Comparison of ENCODE assay signal across 11 cellular contexts in genomic region chrX:3346436-3347329, GRCh38. TPM values are rescaled to one million over a fixed set of nuclear protein-coding genes. Genes with fewer than 3 reads are reported as not detected.
DNase-seq lines count a peak whose midpoint lies in the region; TF ChIP-seq lines count a peak whose summit lies in the region.
"Had no signal": no experiment of that assay in that cellular context is flagged by ENCODE, and none has a peak within 500 bp of the region (broad histone marks: within the 10 kb centered on the region; RNA-seq: fewer than 3 reads in every experiment).

TSS of gene MXRA5 (minus strand) at chrX:3346652. CDS start at chrX:3343833, 2,819 bp downstream.

- 11% methylated on average over 29 of the region's 77 CpGs for WGBS in SK-N-SH (ENCODE audit: low lambda C conversion rate)
- WGBS in ovary, 3 donors: 2 to 3% (median 2%) methylated on average over 63 to 77 of the region's 77 CpGs

- H3K4me1 ChIP-seq in SK-N-SH (ENCODE audit: control insufficient read depth in 1 of 2, insufficient read depth in 2 of 2, low read depth in 1 of 2, low read length in 1 of 2): no peaks in the 10 kb centered on the region
- H3K4me1 ChIP-seq in ovary (ENCODE audit: insufficient read depth): no peaks in the 10 kb centered on the region
- H3K4me1 ChIP-seq: parathyroid adenoma had no signal

- no peaks in the 10 kb centered on the region for H3K9me2 ChIP-seq in SK-N-SH

- POLR2A ChIA-PET in SK-N-SH (lab: Yijun Ruan, JAX) (no interaction called here), GM10248 (lab: Yijun Ruan, JAX) (no interaction called here)

- peak within 1 kb of the TSS; percentile 66 for H3K9ac ChIP-seq in SK-N-SH
- H3K9ac ChIP-seq: parathyroid adenoma had no signal

- H3F3A ChIP-seq in SK-N-SH (replicated peaks; ENCODE audit: insufficient read depth): no peaks in the 10 kb centered on the region

- DNase-seq in AG20443 (ENCODE audit: low spot score) (peak; percentile 32), SK-N-SH (peak; percentile 13), cardiac septum (ENCODE audit: low spot score) (no peak), ovary (peak in 3 of 5 donors; percentile 15 to 48 (median 15)), GM10248 (ENCODE audit: extremely low spot score) (no peak), NCI-H2107 (lab: John Stamatoyannopoulos, UW) (no peak), T-helper 9 cell (no peak), NCI-H446 (lab: John Stamatoyannopoulos, UW) (no peak)
- DNase-seq: activated naive CD8-positive, alpha-beta T cell treated with anti-CD3 and anti-CD28 coated beads, Interleukin-2, amount 10 ng/mL, durations not matched to agents 7 days and 5 days had no signal

- H4K20me1 ChIP-seq in SK-N-SH (ENCODE audit: insufficient read depth): no peaks in the 10 kb centered on the region

- intact Hi-C loops in cardiac septum (cut with DNase I) (no loop called here), ovary (cut with DNase I) (no loop called here)

- H2AFZ ChIP-seq in SK-N-SH (ENCODE audit: low read depth): no peak within 1 kb of the TSS
- H2AFZ ChIP-seq: parathyroid adenoma had no signal

- H3K79me2 ChIP-seq in SK-N-SH (ENCODE audit: insufficient read depth): peaks cover 6% of the 10 kb centered on the region; the same call in 1 of the 2 replicates
- H3K79me2 ChIP-seq: parathyroid adenoma had no signal

- no peaks in the 10 kb centered on the region for H3K27me3 ChIP-seq in SK-N-SH (ENCODE audit: insufficient read depth)
- no peaks in the 10 kb centered on the region for H3K27me3 ChIP-seq in ovary

- CTCF ChIA-PET in SK-N-SH (lab: Yijun Ruan, JAX) (no interaction called here), GM10248 (lab: Yijun Ruan, JAX) (no interaction called here)

- no peak for TF ChIP-seq POLR2A in ovary (IDR thresholded peaks at IDR 0.05)

- TF ChIP-seq EP300 in SK-N-SH (IDR thresholded peaks at IDR 0.05; ENCODE audit: borderline replicate concordance in 1 of 2, low read depth in 1 of 2, low read length in 1 of 2): no peak
- no peak for TF ChIP-seq EP300 in ovary (IDR thresholded peaks at IDR 0.05)

- H3K27ac ChIP-seq in SK-N-SH (ENCODE audit: low read depth in 2 of 2, low read length in 1 of 2) (peak within 1 kb of the TSS in 1 of 2 experiments; percentile 65; a peak in 2 of 4 replicates), ovary (no peak within 1 kb of the TSS)
- H3K27ac ChIP-seq: parathyroid adenoma had no signal

- TF ChIP-seq RAD21 in SK-N-SH (IDR thresholded peaks at IDR 0.05; ENCODE audit: low read length): no peak

- H3K36me3 ChIP-seq in SK-N-SH (replicated peaks in 1 of 2; ENCODE audit: control insufficient read depth in 1 of 2, insufficient read depth in 2 of 2, low read length in 1 of 2) (no peaks in the 10 kb centered on the region), ovary (no peaks in the 10 kb centered on the region)

- peak within 1 kb of the TSS; percentile 70 for H3K4me2 ChIP-seq in SK-N-SH

- H3K4me3 ChIP-seq in SK-N-SH (ENCODE audit: low read depth in 2 of 2, low read length in 1 of 2): peak within 1 kb of the TSS; percentile 35 to 56; a peak in 3 of 4 replicates
- peak within 1 kb of the TSS; percentile 23 for H3K4me3 ChIP-seq in ovary

- H3K9me3 ChIP-seq in SK-N-SH: no peaks in the 10 kb centered on the region
- no peaks in the 10 kb centered on the region for H3K9me3 ChIP-seq in ovary

- TF ChIP-seq CTCF in SK-N-SH (IDR thresholded peaks at IDR 0.05) (no peak), ovary (IDR thresholded peaks at IDR 0.05) (no peak), GM10248 (IDR thresholded peaks at IDR 0.05; ENCODE audit: control extremely low read depth, extremely low read depth, low read depth, missing control alignments) (no peak)

TF ChIP-seq in SK-N-SH, 30 proteins besides CTCF, POLR2A, EP300 and RAD21:
- TF ChIP-seq RCOR1 (IDR thresholded peaks at IDR 0.05; ENCODE audit: low read length): no peak
- TF ChIP-seq FOXJ3 (CRISPR knock-in tag; IDR thresholded peaks at IDR 0.05): no peak
- TF ChIP-seq TEAD4 (IDR thresholded peaks at IDR 0.05; ENCODE audit: borderline replicate concordance, insufficient read depth): no peak
- no peak for TF ChIP-seq NFIC (IDR thresholded peaks at IDR 0.05; ENCODE audit: borderline replicate concordance)
- no peak for TF ChIP-seq POLR2AphosphoS5 (IDR thresholded peaks at IDR 0.05; ENCODE audit: low read depth, low read length)
- TF ChIP-seq EZH2phosphoT487 (IDR thresholded peaks at IDR 0.05; ENCODE audit: borderline replicate concordance, low read depth): no peak

RNA-seq across cellular contexts. Expression of gene MXRA5, which starts in this region (rescaled TPM):
- polyA plus RNA-seq in SK-N-SH (2012; rRNA removed) (5.3 and 7.9 TPM in 2 replicates), ovary (10 to 100 TPM in 1 of 2 donors, under 1 TPM in 1; 0.70 to 51.6 TPM)
- polyA plus RNA-seq in SK-N-SH (2012; cell fraction: cytosol; rRNA removed): 6.8 and 9.1 TPM in 2 replicates
- polyA plus RNA-seq in SK-N-SH (2012; cell fraction: nucleus; rRNA removed): 5.5 and 9.2 TPM in 2 replicates
- total RNA-seq in cardiac septum (17.5 TPM), ovary (10 to 100 TPM in 2 of 7 donors, 1 to 10 TPM in 5; 1.2 to 12.4 (median 4.2) TPM)
- total RNA-seq: activated naive CD8-positive, alpha-beta T cell treated with anti-CD3 and anti-CD28 coated beads, Interleukin-2, amount 10 ng/mL, durations not matched to agents 7 days and 5 days had no signal
- polyA plus RNA-seq: IgD-negative memory B cell had no signal

Comparison
In these comparisons a context has a peak if more than half of its experiments do, and no peak if none do; other contexts are left out.
1. DNase-seq: peak in AG20443 (single experiment), SK-N-SH (single experiment) and ovary (3 of 5); none in cardiac septum (single experiment), GM10248 (single experiment), NCI-H2107 (single experiment), T-helper 9 cell (single experiment) and NCI-H446 (0 of 2).